Comparison of ENCODE assay signal across 27 cellular contexts in the genomic region with DNA sequence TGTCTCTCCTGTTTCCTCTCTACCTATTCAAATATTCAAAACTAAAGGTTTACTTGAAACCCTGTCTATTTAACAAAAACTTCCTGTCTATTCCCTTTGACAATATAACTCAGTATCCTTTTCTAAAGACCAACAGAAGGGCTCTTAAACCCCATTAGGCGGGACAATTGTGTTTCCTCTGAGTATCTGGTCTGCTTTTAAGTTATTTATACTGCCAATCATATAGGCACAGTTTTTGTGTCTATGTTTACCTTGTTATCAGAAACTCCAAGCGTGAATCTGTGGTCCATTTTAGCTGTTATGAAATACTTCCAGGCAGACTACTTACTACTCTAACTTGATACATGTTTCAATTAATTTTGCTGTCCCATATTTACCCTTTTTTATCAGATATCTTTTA.
DNase-seq lines count a peak whose midpoint lies in the region; ATAC-seq and TF ChIP-seq lines count a peak whose summit lies in the region.
"Had no signal": no experiment of that assay in that cellular context is flagged by ENCODE, and none has a peak within 500 bp of the region (broad histone marks: within the 10 kb centered on the region; RNA-seq: fewer than 3 reads in every experiment).

No MANE protein-coding gene starts in this region.

- H3K4me3 ChIP-seq in GM23248 (no peak overlapping the region), neural cell (ENCODE audit: low read length) (no peak overlapping the region), left lung (no peak overlapping the region)
- H3K4me3 ChIP-seq: BLaER1, esophagus squamous epithelium, hepatocyte, mucosa of descending colon, pancreas had no signal

- H3K4me2 ChIP-seq in GM23248 (ENCODE audit: unreplicated experiment) (no peak overlapping the region), neural cell (ENCODE audit: low read length) (no peak overlapping the region)
- H3K4me2 ChIP-seq: BLaER1, hepatocyte had no signal

- H3K27ac ChIP-seq in GM23248 = no peak overlapping the region
- no peak overlapping the region for H3K27ac ChIP-seq in neural cell (ENCODE audit: low read length)
- no peak overlapping the region for H3K27ac ChIP-seq in left lung
- H3K27ac ChIP-seq: BLaER1, esophagus squamous epithelium, hepatocyte, pancreas, WERI-Rb-1 had no signal

- H3F3A ChIP-seq in GM23248 (ENCODE audit: insufficient read depth) = 0 out of 2 replicates have a peak, but pooled peaks cover 2% of the 10 kb centered on the region
- H3F3A ChIP-seq in neural cell (ENCODE audit: insufficient read depth, low read length, poor library complexity, severe bottlenecking) = no peaks in the 10 kb centered on the region

- H3K9me2 ChIP-seq in GM23248 (ENCODE audit: insufficient read depth) (0 out of 2 replicates have a peak, but pooled peaks cover 3% of the 10 kb centered on the region), neural cell (ENCODE audit: insufficient read depth, low read length) (no peaks in the 10 kb centered on the region)

- ATAC-seq in left lung = no peak
- ATAC-seq: activated naive CD8-positive, alpha-beta T cell treated with anti-CD3 and anti-CD28 coated beads, Interleukin-2, amount 50 U/mL, for 24 hours; mucosa of descending colon; pancreas had no signal

- H3K9ac ChIP-seq in GM23248 (no peak overlapping the region), neural cell (ENCODE audit: low read length) (no peak overlapping the region)
- H3K9ac ChIP-seq: BLaER1 had no signal

- DNase-seq in GM23248 (no peak), NCI-H1436 treated with DMSO at 0.1 percent for 48 hours (lab: John Stamatoyannopoulos, UW) (peak; percentile 37), NCI-H345 (lab: John Stamatoyannopoulos, UW) (peak; percentile 59), left lung (no peak), G401 (ENCODE audit: low spot score) (no peak), GM13977 (ENCODE audit: low spot score) (no peak)
- DNase-seq: activated CD4-positive, alpha-beta T cell treated with anti-CD3 and anti-CD28 coated beads, Interleukin-2, amount 10 ng/mL, durations not matched to agents 24 days and 14 days; activated gamma-delta T cell; activated naive CD8-positive, alpha-beta T cell treated with anti-CD3 and anti-CD28 coated beads, Interleukin-2, amount 50 U/mL, for 24 hours; activated T-cell treated with anti-CD3 and anti-CD28 coated beads, Interleukin-2, amount 50 U/mL, for 24 hours; caudate nucleus; EL; esophagus squamous epithelium; foreskin melanocyte; IMR-90; mucosa of descending colon; NCI-H226; pancreas; Right ventricle myocardium superior; small intestine; stimulated activated CD4-positive, alpha-beta T cell treated with anti-CD3 and anti-CD28 coated beads, Interleukin-1b, Interleukin-23, amount 100 ng/mL, for 48 hours; T-helper 9 cell; trophoblast cell; WERI-Rb-1 had no signal

- in situ Hi-C loops in GM23248 (cut with MboI) (no loop called here), G401 (cut with HindIII; ENCODE audit: low sequenced_read_pairs) (no loop called here), GM13977 (cut with MboI; ENCODE audit: low pct_unique_long_range_greater_than_20kb, low sequenced_read_pairs, unreplicated experiment) (no loop called here)

- H4K20me1 ChIP-seq in GM23248 (ENCODE audit: insufficient read depth) = no peaks in the 10 kb centered on the region
- no peaks in the 10 kb centered on the region for H4K20me1 ChIP-seq in neural cell (ENCODE audit: insufficient read depth)
- H4K20me1 ChIP-seq: BLaER1 had no signal

- no peak for TF ChIP-seq RAD21 in neural cell (conservative IDR thresholded peaks at IDR 0.05)

- H2AFZ ChIP-seq in GM23248 (peak overlapping the region; percentile 26; the same call in 1 of the 2 replicates), neural cell (ENCODE audit: low read depth, low read length) (no peak overlapping the region)
- H2AFZ ChIP-seq: hepatocyte had no signal

- intact Hi-C loops in left lung (cut with DNase I) = no loop called here

- TF ChIP-seq EP300 in neural cell (conservative IDR thresholded peaks at IDR 0.05; ENCODE audit: poor library complexity, severe bottlenecking) = peak; percentile 90

- no peaks in the 10 kb centered on the region for H3K36me3 ChIP-seq in GM23248 (ENCODE audit: low read depth)
- no peaks in the 10 kb centered on the region for H3K36me3 ChIP-seq in neural cell (ENCODE audit: insufficient read depth, low read length)
- H3K36me3 ChIP-seq in left lung = no peaks in the 10 kb centered on the region
- H3K36me3 ChIP-seq: BLaER1, esophagus squamous epithelium, pancreas, WERI-Rb-1 had no signal

- H3K27me3 ChIP-seq in GM23248 (replicated peaks; ENCODE audit: insufficient read depth) (no peaks in the 10 kb centered on the region), neural cell (ENCODE audit: insufficient read depth, low read depth, low read length) (no peaks in the 10 kb centered on the region), left lung (no peaks in the 10 kb centered on the region)
- H3K27me3 ChIP-seq: BLaER1, esophagus squamous epithelium, hepatocyte had no signal

- H3K9me3 ChIP-seq in GM23248 (ENCODE audit: low read depth) = no peaks in the 10 kb centered on the region
- no peaks in the 10 kb centered on the region for H3K9me3 ChIP-seq in neural cell (ENCODE audit: low read length)
- H3K9me3 ChIP-seq in left lung = no peaks in the 10 kb centered on the region
- H3K9me3 ChIP-seq: BLaER1, esophagus squamous epithelium, mucosa of descending colon, pancreas had no signal

- no peak for TF ChIP-seq CTCF in neural cell (IDR thresholded peaks at IDR 0.05; ENCODE audit: poor library complexity, severe bottlenecking)
- no peak for TF ChIP-seq CTCF in left lung (IDR thresholded peaks at IDR 0.05)
- TF ChIP-seq CTCF in GM13977 (IDR thresholded peaks at IDR 0.05; ENCODE audit: extremely low read depth, insufficient read depth, missing control alignments) = no peak

- H3K4me1 ChIP-seq in GM23248 (ENCODE audit: insufficient read depth) (no peaks in the 10 kb centered on the region), left lung (no peaks in the 10 kb centered on the region)
- H3K4me1 ChIP-seq: BLaER1, esophagus squamous epithelium, pancreas had no signal

- 84 to 100% methylated on average over 2 of the region's 2 CpGs for WGBS in GM23248 (ENCODE audit: low coverage in 1 of 2, low lambda C conversion rate in 2 of 2, missing lambda C conversion rate in 2 of 2), 2 experiments

- no peaks in the 10 kb centered on the region for H3K79me2 ChIP-seq in GM23248 (ENCODE audit: insufficient read depth)
- no peaks in the 10 kb centered on the region for H3K79me2 ChIP-seq in neural cell (replicated peaks; ENCODE audit: insufficient read depth, low read length)
- H3K79me2 ChIP-seq: hepatocyte had no signal

TF ChIP-seq in neural cell, 6 proteins besides CTCF, POLR2A, EP300 and RAD21:
- TF ChIP-seq, protein P1, sequence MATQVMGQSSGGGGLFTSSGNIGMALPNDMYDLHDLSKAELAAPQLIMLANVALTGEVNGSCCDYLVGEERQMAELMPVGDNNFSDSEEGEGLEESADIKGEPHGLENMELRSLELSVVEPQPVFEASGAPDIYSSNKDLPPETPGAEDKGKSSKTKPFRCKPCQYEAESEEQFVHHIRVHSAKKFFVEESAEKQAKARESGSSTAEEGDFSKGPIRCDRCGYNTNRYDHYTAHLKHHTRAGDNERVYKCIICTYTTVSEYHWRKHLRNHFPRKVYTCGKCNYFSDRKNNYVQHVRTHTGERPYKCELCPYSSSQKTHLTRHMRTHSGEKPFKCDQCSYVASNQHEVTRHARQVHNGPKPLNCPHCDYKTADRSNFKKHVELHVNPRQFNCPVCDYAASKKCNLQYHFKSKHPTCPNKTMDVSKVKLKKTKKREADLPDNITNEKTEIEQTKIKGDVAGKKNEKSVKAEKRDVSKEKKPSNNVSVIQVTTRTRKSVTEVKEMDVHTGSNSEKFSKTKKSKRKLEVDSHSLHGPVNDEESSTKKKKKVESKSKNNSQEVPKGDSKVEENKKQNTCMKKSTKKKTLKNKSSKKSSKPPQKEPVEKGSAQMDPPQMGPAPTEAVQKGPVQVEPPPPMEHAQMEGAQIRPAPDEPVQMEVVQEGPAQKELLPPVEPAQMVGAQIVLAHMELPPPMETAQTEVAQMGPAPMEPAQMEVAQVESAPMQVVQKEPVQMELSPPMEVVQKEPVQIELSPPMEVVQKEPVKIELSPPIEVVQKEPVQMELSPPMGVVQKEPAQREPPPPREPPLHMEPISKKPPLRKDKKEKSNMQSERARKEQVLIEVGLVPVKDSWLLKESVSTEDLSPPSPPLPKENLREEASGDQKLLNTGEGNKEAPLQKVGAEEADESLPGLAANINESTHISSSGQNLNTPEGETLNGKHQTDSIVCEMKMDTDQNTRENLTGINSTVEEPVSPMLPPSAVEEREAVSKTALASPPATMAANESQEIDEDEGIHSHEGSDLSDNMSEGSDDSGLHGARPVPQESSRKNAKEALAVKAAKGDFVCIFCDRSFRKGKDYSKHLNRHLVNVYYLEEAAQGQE (IDR thresholded peaks at IDR 0.05; ENCODE audit: borderline replicate concordance) = peak; percentile 45
- no peak for TF ChIP-seq MXI1 (conservative IDR thresholded peaks at IDR 0.05; ENCODE audit: poor library complexity, severe bottlenecking)
- TF ChIP-seq POLR2AphosphoS5 (IDR thresholded peaks at IDR 0.05) = peak; percentile 63

Comparison
In these comparisons a context has a peak if more than half of its experiments do, and no peak if none do; other contexts are left out.
1. DNase-seq: peak in NCI-H1436 treated with DMSO at 0.1 percent for 48 hours (single experiment) and NCI-H345 (single experiment); none in GM23248 (single experiment), left lung (0 of 2), G401 (single experiment) and GM13977 (single experiment).